ENCODE assay signal across 12 cellular contexts in the genomic region with DNA sequence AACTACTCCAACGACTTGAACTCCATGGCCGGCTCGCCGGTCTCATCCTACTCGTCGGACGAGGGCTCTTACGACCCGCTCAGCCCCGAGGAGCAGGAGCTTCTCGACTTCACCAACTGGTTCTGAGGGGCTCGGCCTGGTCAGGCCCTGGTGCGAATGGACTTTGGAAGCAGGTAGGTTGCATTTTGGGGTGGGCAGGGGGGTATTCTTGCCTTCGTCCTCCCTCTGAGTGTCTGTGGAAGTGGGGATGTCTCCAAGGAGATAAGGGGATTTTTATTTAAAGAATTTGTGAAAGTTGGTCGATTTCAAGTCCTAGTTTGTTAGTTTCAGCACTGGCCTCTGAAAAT. TPM values are rescaled to one million over a fixed set of nuclear protein-coding genes. Genes with fewer than 3 reads are reported as not detected.
A peak's percentile ranks its signal among the peaks of the same experiment; 100 is the strongest.
DNase-seq lines count a peak whose midpoint lies in the region; ATAC-seq, FAIRE-seq and TF ChIP-seq lines count a peak whose summit lies in the region.
"Had no signal": no experiment of that assay in that cellular context is flagged by ENCODE, and none has a peak within 500 bp of the region (broad histone marks: within the 10 kb centered on the region; RNA-seq: fewer than 3 reads in every experiment).

No MANE protein-coding gene starts in this region.

- peaks cover 23% of the 10 kb centered on the region for H3K27me3 ChIP-seq in CD4-positive, alpha-beta memory T cell (ENCODE audit: insufficient read depth, low read length)
- peaks cover 23 to 93% (median 86%) of the 10 kb centered on the region in 3 experiments for H3K27me3 ChIP-seq in neuronal stem cell (ENCODE audit: control insufficient read depth in 3 of 3, insufficient read depth in 3 of 3, low read depth in 1 of 3, low read length in 3 of 3)
- H3K27me3 ChIP-seq in pancreas, result peaks cover 0 to 39% (median 13%) of the 10 kb centered on the region in 4 donors

- no peak for FAIRE-seq in pancreas (lab: Jason Lieb, UNC)
- FAIRE-seq: frontal cortex had no signal

- H3K27me3 Mint-ChIP-seq in CD4-positive, alpha-beta memory T cell, result peaks cover 67 to 69% of the 10 kb centered on the region in 2 donors

- no peak overlapping the region for H3K9ac ChIP-seq in neuronal stem cell (ENCODE audit: low read depth, low read length, poor library complexity)

- TF ChIP-seq CTCF in coronary artery (IDR thresholded peaks at IDR 0.05) (no peak), pancreas (IDR thresholded peaks at IDR 0.05) (no peak)

- no peak overlapping the region for H4K91ac ChIP-seq in neuronal stem cell (ENCODE audit: low read depth, low read length, poor library complexity)

- H3K4me1 Mint-ChIP-seq in CD4-positive, alpha-beta memory T cell, result peaks cover 9 to 34% (median 21%) of the 10 kb centered on the region in 4 donors

- no peak overlapping the region for H2BK12ac ChIP-seq in neuronal stem cell (ENCODE audit: low read length)

- peaks cover 4% of the 10 kb centered on the region for H3K4me1 ChIP-seq in CD4-positive, alpha-beta memory T cell (ENCODE audit: insufficient read depth, low read length)
- H3K4me1 ChIP-seq in neuronal stem cell (ENCODE audit: control insufficient read depth in 2 of 2, insufficient read depth in 1 of 2, low read depth in 1 of 2, low read length in 2 of 2), result peaks cover 4 to 16% of the 10 kb centered on the region in 2 donors
- H3K4me1 ChIP-seq in pancreas, result peaks cover 0 to 3% (median 0%) of the 10 kb centered on the region in 3 donors

- no peak overlapping the region for H2AK5ac ChIP-seq in neuronal stem cell (ENCODE audit: low read depth, low read length)

- H2BK120ac ChIP-seq in neuronal stem cell (ENCODE audit: low read depth, low read length), result no peak overlapping the region

- no peaks in the 10 kb centered on the region for H3K79me1 ChIP-seq in neuronal stem cell (ENCODE audit: low read depth, low read length)

- no peak overlapping the region for H3K4ac ChIP-seq in neuronal stem cell (ENCODE audit: low read length)

- H3K14ac ChIP-seq in neuronal stem cell (ENCODE audit: low read length), result no peak overlapping the region

- H3K23ac ChIP-seq in neuronal stem cell (ENCODE audit: low read depth, low read length, poor library complexity), result peak overlapping the region; percentile 38

- peak overlapping the region; percentile 87 for H2AFZ ChIP-seq in neuronal stem cell (ENCODE audit: low read length)

- no peak overlapping the region for H3K27ac ChIP-seq in CD4-positive, alpha-beta memory T cell (ENCODE audit: low read depth, low read length)
- H3K27ac ChIP-seq in coronary artery (no peak overlapping the region), neuronal stem cell (replicated peaks; ENCODE audit: low read length) (no peak overlapping the region), pancreas (no peak overlapping the region)
- H3K27ac ChIP-seq: body of pancreas had no signal

- no CpG with 5 or more reads among the region's 15 CpGs for WGBS in neuronal stem cell (ENCODE audit: extremely low coverage in 2 of 2, insufficient read length in 2 of 2, insufficient replicate concordance in 1 of 2), 2 donors
- 5 to 6% methylated on average over 15 of the region's 15 CpGs for WGBS in pancreas, 2 donors

- POLR2A ChIA-PET in CD4-positive, alpha-beta memory T cell (lab: Charles Lee; ENCODE audit: partially characterized antibody), result no interaction called here

- H3K27ac Mint-ChIP-seq in CD4-positive, alpha-beta memory T cell, result no peak overlapping the region

- no peak overlapping the region for H3K4me3 ChIP-seq in CD4-positive, alpha-beta memory T cell (ENCODE audit: low read length in 2 of 2)
- H3K4me3 ChIP-seq in coronary artery, result peak overlapping the region; percentile 69
- H3K4me3 ChIP-seq in neuronal stem cell (ENCODE audit: low read length in 2 of 2), result peak overlapping the region; percentile 25 to 80
- H3K4me3 ChIP-seq in pancreas, result peak overlapping the region in 1 of 4 donors; percentile 39
- H3K4me3 ChIP-seq: body of pancreas had no signal

- H3K36me3 ChIP-seq in CD4-positive, alpha-beta memory T cell (ENCODE audit: insufficient read depth, low read length), result no peaks in the 10 kb centered on the region
- H3K36me3 ChIP-seq in neuronal stem cell (replicated peaks in 1 of 2; ENCODE audit: control insufficient read depth in 2 of 2, insufficient read depth in 2 of 2, low read length in 2 of 2) (no peaks in the 10 kb centered on the region), pancreas (no peaks in the 10 kb centered on the region)

- H3K18ac ChIP-seq in neuronal stem cell (ENCODE audit: low read length), result peak overlapping the region; percentile 30

- no peak overlapping the region for H2BK5ac ChIP-seq in neuronal stem cell (ENCODE audit: low read length)

- intact Hi-C loops in CD4-positive, alpha-beta memory T cell (cut with micrococcal nuclease), result no loop called here
- intact Hi-C loops in pancreas (cut with DNase I), result no loop called here

- H2BK15ac ChIP-seq in neuronal stem cell (ENCODE audit: low read length), result no peak overlapping the region

- peaks cover 0 to 14% (median 3%) of the 10 kb centered on the region in 8 donors for H3K9me3 Mint-ChIP-seq in CD4-positive, alpha-beta memory T cell

- H3K4me3 Mint-ChIP-seq in CD4-positive, alpha-beta memory T cell, result peak overlapping the region in 6 of 8 donors; percentile 15 to 70 (median 46)

- H3K36me3 Mint-ChIP-seq in CD4-positive, alpha-beta memory T cell, result no peaks in the 10 kb centered on the region

- no peak overlapping the region for H4K8ac ChIP-seq in neuronal stem cell (ENCODE audit: low read depth, low read length)

- peak overlapping the region; percentile 95 for H3K4me2 ChIP-seq in neuronal stem cell (ENCODE audit: insufficient read depth, low read length, poor library complexity, severe bottlenecking)

- no peaks in the 10 kb centered on the region for H3K9me3 ChIP-seq in CD4-positive, alpha-beta memory T cell (ENCODE audit: control insufficient read depth in 1 of 2, low read length in 2 of 2)
- H3K9me3 ChIP-seq in neuronal stem cell (replicated peaks in 1 of 2; ENCODE audit: control insufficient read depth in 2 of 2, insufficient read depth in 1 of 2, low read depth in 1 of 2, low read length in 2 of 2) (peaks cover 8 to 9% of the 10 kb centered on the region in 2 donors), pancreas (no peaks in the 10 kb centered on the region)
- H3K9me3 ChIP-seq: body of pancreas had no signal

- CTCF ChIA-PET in CD4-positive, alpha-beta memory T cell (lab: Charles Lee; ENCODE audit: partially characterized antibody), result no interaction called here

- ATAC-seq in HG02642 (IDR thresholded peaks at IDR 0.05; ENCODE audit: poor library complexity, unreplicated experiment) (peak; percentile 5), pancreas (no peak)

- DNase-seq in CD4-positive, alpha-beta memory T cell, result no peak
- DNase-seq in coronary artery (ENCODE audit: low spot score), result no peak
- no peak for DNase-seq in neuronal stem cell (ENCODE audit: low spot score)
- DNase-seq in AML-193 (lab: John Stamatoyannopoulos, UW), result no peak
- DNase-seq in NK-92 treated with Interleukin-12 subunit alpha and Interleukin-12 subunit beta, amount 100 ng/mL, for 24 hours (lab: John Stamatoyannopoulos, UW), result no peak
- DNase-seq in H4 (ENCODE audit: low spot score), result no peak
- no peak for DNase-seq in pancreas
- DNase-seq: body of pancreas, MV-4-11 had no signal

RNA-seq across cellular contexts. Expression of a gene that starts 1.3 kb away (rescaled TPM):
- total RNA-seq in CD4-positive, alpha-beta memory T cell, result not detected
- polyA plus RNA-seq in CD4-positive, alpha-beta memory T cell, result not detected
- polyA plus RNA-seq in neuronal stem cell (2013, experiment 1 of 2), result 0.08 TPM
- polyA plus RNA-seq in neuronal stem cell (2013, experiment 2 of 2), result 0.17 TPM
- total RNA-seq in H4 (2014; rRNA removed; shearing (Covaris generic)), result not detected in 2 replicates
- under 1 TPM in 4 of 6 donors, not detected in 2; 0.04 to 0.21 (median 0.16) TPM for total RNA-seq in pancreas
- polyA plus RNA-seq in pancreas, result under 1 TPM; 0.19 to 0.40 TPM
- total RNA-seq: body of pancreas, renal cortical epithelial cell had no signal

RNA-seq across cellular contexts. Expression of a gene that starts 41.8 kb away (rescaled TPM):
- not detected for total RNA-seq in CD4-positive, alpha-beta memory T cell
- polyA plus RNA-seq in CD4-positive, alpha-beta memory T cell, result not detected
- 0.11 TPM for polyA plus RNA-seq in neuronal stem cell (2013, experiment 1 of 2)
- 0.06 TPM for polyA plus RNA-seq in neuronal stem cell (2013, experiment 2 of 2)
- 0.31 and 0.37 TPM in 2 replicates for total RNA-seq in H4 (2014; rRNA removed; shearing (Covaris generic))
- 10 to 100 TPM in 4 of 6 donors, 1 to 10 TPM in 2; 5.9 to 27.4 (median 11.5) TPM for total RNA-seq in pancreas
- polyA plus RNA-seq in pancreas, result 10 to 100 TPM; 42.0 to 89.3 TPM
- total RNA-seq: renal cortical epithelial cell had no signal

Comparison
In these comparisons a context has a peak if more than half of its experiments do, and no peak if none do; other contexts are left out.
1. H3K4me3 ChIP-seq: peak in coronary artery (single experiment) and neuronal stem cell (2 of 2); none in CD4-positive, alpha-beta memory T cell (0 of 2).